Comparison of ENCODE assay signal across 7 cellular contexts in the genomic region with DNA sequence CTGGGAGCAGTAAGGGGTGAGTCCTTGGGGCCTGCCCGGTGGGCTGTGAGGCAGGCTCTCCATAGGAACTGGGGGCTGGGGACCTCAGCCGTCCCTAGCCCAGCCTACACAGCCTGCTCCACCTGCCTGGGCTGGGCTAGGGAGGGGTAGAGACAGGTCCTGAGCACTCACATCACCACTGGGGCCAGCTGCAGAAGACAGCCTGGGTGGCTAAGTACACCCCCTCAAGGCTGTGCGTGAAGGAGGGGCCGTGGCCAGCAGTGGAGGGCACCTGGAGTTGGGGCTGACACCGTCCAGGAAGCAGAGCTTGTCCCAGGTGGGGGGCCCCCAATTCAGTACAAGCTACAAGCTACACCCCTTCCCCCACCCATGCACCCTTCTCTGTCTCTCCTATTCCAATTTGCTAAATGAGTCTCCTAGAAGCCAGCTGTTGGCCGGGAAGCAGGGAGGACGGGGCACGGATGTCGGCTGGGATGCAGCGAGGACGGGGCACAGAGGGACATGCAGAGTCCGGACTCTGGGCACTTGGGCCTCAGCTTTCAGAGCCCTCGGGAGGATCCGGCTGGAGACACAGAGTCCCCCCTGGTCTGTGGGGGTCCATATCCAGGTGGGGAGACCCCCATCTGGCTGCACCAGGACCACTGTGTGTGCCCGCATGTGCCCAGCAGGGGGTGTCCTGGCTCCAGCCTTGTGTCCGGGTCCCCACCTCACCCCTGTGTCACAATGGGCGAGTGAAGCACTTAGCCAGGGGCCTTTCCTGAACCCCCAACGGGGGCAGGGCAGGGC. TPM values are rescaled to one million over a fixed set of nuclear protein-coding genes. Genes with fewer than 3 reads are reported as not detected.
DNase-seq lines count a peak whose midpoint lies in the region; ATAC-seq, FAIRE-seq and TF ChIP-seq lines count a peak whose summit lies in the region.

No MANE protein-coding gene starts in this region.

- peak; percentile 57 for TF ChIP-seq CTCF in GM06990 (IDR thresholded peaks at IDR 0.05; ENCODE audit: insufficient read depth, low read length, poor library complexity, severe bottlenecking)
- TF ChIP-seq CTCF in LNCaP clone FGC (IDR thresholded peaks at IDR 0.05; ENCODE audit: control insufficient read depth, extremely low read depth, insufficient read depth), result peak; percentile 45
- peak; percentile 70 for TF ChIP-seq CTCF in retinal pigment epithelial cell (conservative IDR thresholded peaks at IDR 0.05; ENCODE audit: low read depth, low read length)

- DNase-seq in GM06990 (ENCODE audit: extremely low read depth, insufficient read length), result no peak
- no peak for DNase-seq in LNCaP clone FGC (ENCODE audit: low read depth)
- peak; percentile 61 for DNase-seq in dermis blood vessel endothelial cell
- DNase-seq in retinal pigment epithelial cell (ENCODE audit: low read depth), result no peak
- DNase-seq in GM19239 (ENCODE audit: insufficient read length, low spot score), result no peak
- DNase-seq in superior temporal gyrus (ENCODE audit: extremely low spot score), result no peak

- FAIRE-seq in GM19239 (lab: Jason Lieb, UNC), result no peak

- peak overlapping the region; percentile 74 for H3K4me3 ChIP-seq in GM06990 (replicated peaks; ENCODE audit: low read depth, low read length)
- H3K4me3 ChIP-seq in LNCaP clone FGC (ENCODE audit: low read depth, low read length), result peak overlapping the region; percentile 70; the same call in 1 of the 2 replicates
- H3K4me3 ChIP-seq in retinal pigment epithelial cell (ENCODE audit: low read length), result no peak overlapping the region

- H3K36me3 ChIP-seq in GM06990 (ENCODE audit: control insufficient read depth, insufficient read depth, low read length), result no peaks in the 10 kb centered on the region

- ATAC-seq in GM21423 (IDR thresholded peaks at IDR 0.05; ENCODE audit: unreplicated experiment), result no peak

- no peaks in the 10 kb centered on the region for H3K27me3 ChIP-seq in GM06990 (replicated peaks; ENCODE audit: control insufficient read depth, insufficient read depth, low read length)

RNA-seq across cellular contexts. Expression of a gene that starts 1.8 kb away (rescaled TPM):
- 75.4 and 122 TPM in 2 replicates for total RNA-seq in dermis blood vessel endothelial cell

RNA-seq across cellular contexts. Expression of a gene that starts 4.8 kb away (rescaled TPM):
- 102 and 117 TPM in 2 replicates for total RNA-seq in dermis blood vessel endothelial cell

RNA-seq across cellular contexts. Expression of a gene that starts 15.2 kb away (rescaled TPM):
- total RNA-seq in dermis blood vessel endothelial cell, result 49.6 and 76.9 TPM in 2 replicates

RNA-seq across cellular contexts. Expression of a gene that starts 33.2 kb away (rescaled TPM):
- not detected in 2 replicates for total RNA-seq in dermis blood vessel endothelial cell

RNA-seq across cellular contexts. Expression of a gene that starts 48.8 kb away (rescaled TPM):
- total RNA-seq in dermis blood vessel endothelial cell, result 0.17 and 0.37 TPM in 2 replicates
